Comparison of ENCODE assay signal across 1 cellular context in the genomic region with DNA sequence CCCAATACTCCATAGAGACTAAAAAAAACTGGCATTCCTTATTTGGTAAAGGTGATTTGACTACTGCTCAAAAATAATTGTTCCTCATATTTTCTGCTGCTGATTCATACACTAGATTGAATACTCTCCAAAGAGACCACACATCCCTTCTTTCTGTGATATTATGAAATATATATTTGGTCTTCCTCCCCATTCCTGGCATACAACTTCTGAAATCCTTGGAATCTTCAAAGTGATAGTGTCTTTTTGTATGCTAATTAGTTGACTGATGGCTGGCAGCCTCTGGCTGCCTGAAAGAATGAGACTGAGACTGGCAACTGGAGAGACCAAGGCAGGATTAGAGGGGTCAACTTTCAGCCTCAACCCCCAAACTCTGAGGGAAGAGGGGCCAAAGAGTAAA.
TF ChIP-seq lines count a peak whose summit lies in the region.

No MANE protein-coding gene starts in this region.

TF ChIP-seq in SK-N-SH, 30 proteins besides CTCF, POLR2A, EP300 and RAD21 (continued from another document):
- TF ChIP-seq EZH2phosphoT487 (IDR thresholded peaks at IDR 0.05; ENCODE audit: borderline replicate concordance, low read depth) (no peak), TAF1 (IDR thresholded peaks at IDR 0.05; ENCODE audit: borderline replicate concordance, low read depth, low read length) (no peak)
